ENCODE assay signal across 11 cellular contexts in the genomic region with DNA sequence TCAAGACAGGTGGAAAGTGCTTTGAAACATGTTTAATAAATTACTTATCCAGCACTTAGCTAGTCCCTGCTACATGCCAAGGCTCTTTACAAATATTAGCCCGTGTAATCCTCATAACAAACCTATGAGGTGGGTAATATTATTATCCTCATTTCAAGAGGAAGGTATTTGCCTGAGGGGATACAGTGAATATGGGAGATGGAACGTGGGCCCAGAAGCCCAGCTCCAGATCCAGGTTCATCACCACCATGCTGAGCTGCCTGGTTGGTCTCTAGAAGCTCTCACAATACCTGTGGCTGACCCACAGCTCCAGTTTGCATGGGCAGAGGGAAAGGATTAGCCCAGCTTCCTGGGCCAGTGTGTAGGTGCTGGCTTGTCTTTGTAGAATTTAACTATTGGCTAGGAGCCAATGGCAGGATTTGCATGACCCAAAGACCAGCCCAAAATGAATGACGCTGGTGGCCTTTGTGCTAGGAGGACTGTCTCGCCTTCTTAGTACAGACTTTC.
"Had no signal": no experiment of that assay in that cellular context is flagged by ENCODE, and none has a peak within 500 bp of the region (broad histone marks: within the 10 kb centered on the region; RNA-seq: fewer than 3 reads in every experiment).

No MANE protein-coding gene starts in this region.

- H3K4me1 ChIP-seq: adrenal gland, lower lobe of right lung, tibial artery had no signal

- H3K4me3 ChIP-seq: adrenal gland, lower lobe of right lung, skin epidermis, tibial artery had no signal

- H3K36me3 ChIP-seq: adrenal gland, lower lobe of right lung, tibial artery had no signal

- H3K27me3 ChIP-seq: adrenal gland, tibial artery had no signal

- DNase-seq: activated CD4-positive, alpha-beta T cell treated with anti-CD3 and anti-CD28 coated beads for 48 hours; activated naive CD4-positive, alpha-beta T cell treated with anti-CD3 and anti-CD28 coated beads, Interleukin-2, amount 50 U/mL, for 16 hours; adrenal gland; cortex of kidney; effector CD8-positive, alpha-beta T cell; hippocampal formation; lower lobe of right lung; naive B cell; retina; tibial artery had no signal

- H3K9me3 ChIP-seq: adrenal gland, lower lobe of right lung, tibial artery had no signal

- H3K27ac ChIP-seq: adrenal gland, lower lobe of right lung, skin epidermis, tibial artery had no signal
